Comparison of ENCODE assay signal across 1 cellular context in genomic region chr17:49361902-49362722, GRCh38.
TF ChIP-seq lines count a peak whose summit lies in the region.

Gene ZNF652 (minus strand): TSS chr17:49362250. CDS start chr17:49317725, 44,525 bp downstream.

TF ChIP-seq in HepG2, 621 proteins besides CTCF, POLR2A, EP300 and RAD21 (continued from another document and continues in another):
- peak; percentile 54; the same call in 1 of the 2 replicates for TF ChIP-seq ARID4A (CRISPR knock-in tag; IDR thresholded peaks at IDR 0.05; ENCODE audit: borderline replicate concordance)
- no peak for TF ChIP-seq NFKB2 (CRISPR knock-in tag; IDR thresholded peaks at IDR 0.05; ENCODE audit: borderline replicate concordance)
- TF ChIP-seq SKIL (CRISPR knock-in tag; IDR thresholded peaks at IDR 0.05; ENCODE audit: borderline replicate concordance), result peak; percentile 15; the same call in 1 of the 2 replicates
- no peak; the same call in 1 of the 2 replicates for TF ChIP-seq SRF (IDR thresholded peaks at IDR 0.05; ENCODE audit: low read depth, low read length)
- TF ChIP-seq ZNF207 (IDR thresholded peaks at IDR 0.05; ENCODE audit: borderline replicate concordance), result no peak
- TF ChIP-seq ZNF501 (CRISPR knock-in tag; IDR thresholded peaks at IDR 0.05), result peak; percentile 81
- TF ChIP-seq ZNF121 (CRISPR knock-in tag; IDR thresholded peaks at IDR 0.05), result no peak
- TF ChIP-seq MLX (CRISPR knock-in tag; IDR thresholded peaks at IDR 0.05), result 0 out of 2 replicates have a peak, but pooled peaks have one; percentile 36
- TF ChIP-seq HNF1B (CRISPR knock-in tag; IDR thresholded peaks at IDR 0.05), result peak; percentile 69; the same call in 1 of the 2 replicates
- no peak for TF ChIP-seq ZNF160 (CRISPR knock-in tag; IDR thresholded peaks at IDR 0.05)
- TF ChIP-seq ZNF614 (CRISPR knock-in tag; IDR thresholded peaks at IDR 0.05; ENCODE audit: borderline replicate concordance), result 0 out of 2 replicates have a peak, but pooled peaks have one; percentile 33
- peak; percentile 52 for TF ChIP-seq THAP11 (CRISPR knock-in tag; IDR thresholded peaks at IDR 0.05)
- no peak for TF ChIP-seq TCF12 (IDR thresholded peaks at IDR 0.05)
- TF ChIP-seq TCF12 (CRISPR knock-in tag; IDR thresholded peaks at IDR 0.05), result 0 out of 2 replicates have a peak, but pooled peaks have one; percentile 59
- no peak for TF ChIP-seq MAFK (conservative IDR thresholded peaks at IDR 0.05 in 1 of 2, IDR thresholded peaks at IDR 0.05 in 1 of 2; ENCODE audit: low read length in 2 of 2)
- no peak for TF ChIP-seq TCF7 (IDR thresholded peaks at IDR 0.05; ENCODE audit: low read depth)
- TF ChIP-seq PATZ1 (CRISPR knock-in tag; IDR thresholded peaks at IDR 0.05), result peak; percentile 92
- peak; percentile 95 for TF ChIP-seq KLF9 (CRISPR knock-in tag; IDR thresholded peaks at IDR 0.05; ENCODE audit: low read depth)
- TF ChIP-seq FIP1L1 (IDR thresholded peaks at IDR 0.05; ENCODE audit: borderline replicate concordance, insufficient read depth, low read depth, low read length), result 0 out of 2 replicates have a peak, but pooled peaks have one; percentile 69
- TF ChIP-seq HMGXB3 (CRISPR knock-in tag; IDR thresholded peaks at IDR 0.05; ENCODE audit: borderline replicate concordance), result 0 out of 2 replicates have a peak, but pooled peaks have one; percentile 42
- no peak for TF ChIP-seq ZNF432 (CRISPR knock-in tag; IDR thresholded peaks at IDR 0.05; ENCODE audit: borderline replicate concordance)
- no peak for TF ChIP-seq ZNF225 (CRISPR knock-in tag; IDR thresholded peaks at IDR 0.05)
- TF ChIP-seq HDAC1 (CRISPR knock-in tag; IDR thresholded peaks at IDR 0.05), result peak; percentile 19; the same call in 1 of the 2 replicates
- 0 out of 2 replicates have a peak, but pooled peaks have one; percentile 28 for TF ChIP-seq E2F5 (CRISPR knock-in tag; conservative IDR thresholded peaks at IDR 0.05)
- TF ChIP-seq ZBED4 (CRISPR knock-in tag; IDR thresholded peaks at IDR 0.05; ENCODE audit: borderline replicate concordance), result no peak
- no peak for TF ChIP-seq KAT7 (CRISPR knock-in tag; IDR thresholded peaks at IDR 0.05; ENCODE audit: borderline replicate concordance)
- 0 out of 2 replicates have a peak, but pooled peaks have one; percentile 33 for TF ChIP-seq ARHGAP35 (CRISPR knock-in tag; IDR thresholded peaks at IDR 0.05; ENCODE audit: borderline replicate concordance)
- no peak for TF ChIP-seq ZNF674 (CRISPR knock-in tag; IDR thresholded peaks at IDR 0.05; ENCODE audit: low read depth)
- no peak for TF ChIP-seq ZFP82 (CRISPR knock-in tag; IDR thresholded peaks at IDR 0.05; ENCODE audit: borderline replicate concordance)
- no peak for TF ChIP-seq ZNF234 (CRISPR knock-in tag; conservative IDR thresholded peaks at IDR 0.05)
- TF ChIP-seq ZNF30 (CRISPR knock-in tag; IDR thresholded peaks at IDR 0.05), result no peak
- TF ChIP-seq ZNF816 (CRISPR knock-in tag; IDR thresholded peaks at IDR 0.05; ENCODE audit: borderline replicate concordance), result no peak
- peak; percentile 91 for TF ChIP-seq HIVEP1 (CRISPR knock-in tag; IDR thresholded peaks at IDR 0.05)
- TF ChIP-seq SP1 (IDR thresholded peaks at IDR 0.05), result no peak
- 0 out of 2 replicates have a peak, but pooled peaks have one; percentile 40 for TF ChIP-seq SP1 (CRISPR knock-in tag; IDR thresholded peaks at IDR 0.05)
- no peak for TF ChIP-seq RFXANK (CRISPR knock-in tag; IDR thresholded peaks at IDR 0.05)
- TF ChIP-seq ZNF326 (CRISPR knock-in tag; IDR thresholded peaks at IDR 0.05; ENCODE audit: borderline replicate concordance), result no peak
- TF ChIP-seq ZNF350 (CRISPR knock-in tag; IDR thresholded peaks at IDR 0.05; ENCODE audit: borderline replicate concordance, low read depth), result peak; percentile 67; the same call in 1 of the 2 replicates
- no peak for TF ChIP-seq ZNF558 (CRISPR knock-in tag; IDR thresholded peaks at IDR 0.05; ENCODE audit: borderline replicate concordance)
- no peak for TF ChIP-seq RBM22 (optimal IDR thresholded peaks at IDR 0.05; ENCODE audit: low read length)
